8 cellular contexts compared by ENCODE assay signal in genomic region chr11:46389450-46390330, GRCh38. TPM values are rescaled to one million over a fixed set of nuclear protein-coding genes. Genes with fewer than 3 reads are reported as not detected.
A peak's percentile ranks its signal among the peaks of the same experiment; 100 is the strongest.
DNase-seq lines count a peak whose midpoint lies in the region; ATAC-seq and TF ChIP-seq lines count a peak whose summit lies in the region.

No MANE protein-coding gene starts in this region.

- H3K27me3 Mint-ChIP-seq in naive thymus-derived CD4-positive, alpha-beta T cell = peaks cover 45 to 70% (median 58%) of the 10 kb centered on the region in 5 donors

- TF ChIP-seq CTCF in fibroblast of lung (conservative IDR thresholded peaks at IDR 0.05 in 1 of 2, IDR thresholded peaks at IDR 0.05 in 1 of 2; ENCODE audit: low read depth in 1 of 2, low read length in 2 of 2) (peak; percentile 58 to 72), tibial nerve (IDR thresholded peaks at IDR 0.05) (peak; percentile 76 to 87 (median 81))

- peaks cover 0 to 2% (median 0%) of the 10 kb centered on the region in 5 donors for H3K36me3 Mint-ChIP-seq in naive thymus-derived CD4-positive, alpha-beta T cell

- TF ChIP-seq EP300 in tibial nerve (IDR thresholded peaks at IDR 0.05) = no peak

- H3K4me1 ChIP-seq in fibroblast of lung (ENCODE audit: control insufficient read depth, extremely low read depth, insufficient read depth, low read length) = peaks cover 5% of the 10 kb centered on the region
- peaks cover 14 to 21% of the 10 kb centered on the region in 2 donors for H3K4me1 ChIP-seq in naive thymus-derived CD4-positive, alpha-beta T cell (ENCODE audit: control insufficient read depth in 2 of 2, insufficient read depth in 2 of 2, low read length in 2 of 2)
- peaks cover 0 to 52% (median 30%) of the 10 kb centered on the region in 4 donors for H3K4me1 ChIP-seq in tibial nerve

- no peaks in the 10 kb centered on the region for H3K36me3 ChIP-seq in fibroblast of lung (ENCODE audit: control insufficient read depth, insufficient read depth, low read length)
- no peaks in the 10 kb centered on the region for H3K36me3 ChIP-seq in naive thymus-derived CD4-positive, alpha-beta T cell (ENCODE audit: control insufficient read depth in 2 of 3, insufficient read depth in 3 of 3, low read length in 3 of 3)
- no peaks in the 10 kb centered on the region for H3K36me3 ChIP-seq in tibial nerve

- no peak overlapping the region for H3K27ac ChIP-seq in fibroblast of lung (ENCODE audit: insufficient read depth, low read length)
- no peak overlapping the region for H3K27ac ChIP-seq in naive thymus-derived CD4-positive, alpha-beta T cell (ENCODE audit: low read depth, low read length)
- no peak overlapping the region for H3K27ac ChIP-seq in tibial nerve

- 0 to 2% methylated on average over 18 to 29 of the region's 80 CpGs for WGBS in tibial nerve, 2 donors

- H3K9me3 Mint-ChIP-seq in naive thymus-derived CD4-positive, alpha-beta T cell = peaks cover 0 to 4% (median 0%) of the 10 kb centered on the region in 11 donors

- intact Hi-C loops in naive thymus-derived CD4-positive, alpha-beta T cell (cut with micrococcal nuclease) = loop anchor here (1.0 to 10.0 kb wide), 6 partner anchors 41 to 285 kb away; partner anchors contain the start of genes ATG13 (in 1 of the 2) and HARBI1 (in 1 of the 2)

- DNase-seq in activated T-cell treated with anti-CD3 and anti-CD28 coated beads for 24 hours (ENCODE audit: low read depth) (peak; percentile 37), activated T-cell treated with anti-CD3 and anti-CD28 coated beads for 4 hours (no peak), NCI-H748 treated with DMSO at 0.1 percent for 48 hours (lab: John Stamatoyannopoulos, UW) (peak; percentile 61), fibroblast of lung (ENCODE audit: low read depth in 2 of 2) (peak; percentile 52 to 55), tibial nerve (ENCODE audit: low spot score in 2 of 2) (peak in 1 of 2 donors; percentile 46)
- DNase-seq in activated CD8-positive, alpha-beta memory T cell treated with anti-CD3 and anti-CD28 coated beads, Interleukin-2, amount 50 U/mL, for 4 hours = peak; percentile 46
- peak in 1 of 9 donors; percentile 76 for DNase-seq in naive thymus-derived CD4-positive, alpha-beta T cell

- CTCF ChIA-PET in naive thymus-derived CD4-positive, alpha-beta T cell (lab: Charles Lee) = interaction anchor here (1.1 to 2.1 kb wide), 3 partner anchors 30 to 228 kb away, joined by 3 to 5 read pairs (median 3); partner anchors contain the start of gene ATG13

- TF ChIP-seq POLR2A in tibial nerve (IDR thresholded peaks at IDR 0.05) = no peak

- no peaks in the 10 kb centered on the region for H3K79me2 ChIP-seq in fibroblast of lung (ENCODE audit: control insufficient read depth, insufficient read depth, low read length)

- peaks cover 33% of the 10 kb centered on the region for H3K27me3 ChIP-seq in fibroblast of lung (ENCODE audit: control insufficient read depth, insufficient read depth, low read length)
- H3K27me3 ChIP-seq in naive thymus-derived CD4-positive, alpha-beta T cell (ENCODE audit: control insufficient read depth in 2 of 2, insufficient read depth in 2 of 2, low read length in 2 of 2) = peaks cover 0 to 21% of the 10 kb centered on the region in 2 donors
- peaks cover 5 to 69% of the 10 kb centered on the region in 2 donors for H3K27me3 ChIP-seq in tibial nerve

- H3K27ac Mint-ChIP-seq in naive thymus-derived CD4-positive, alpha-beta T cell = no peak overlapping the region

- no peak overlapping the region for H3K9ac ChIP-seq in fibroblast of lung (ENCODE audit: insufficient read depth, low read length)

- H3K4me3 ChIP-seq in fibroblast of lung (replicated peaks in 1 of 4; ENCODE audit: control extremely low read depth in 1 of 4, insufficient read depth in 1 of 4, low read depth in 3 of 4, low read length in 4 of 4) (peak overlapping the region; percentile 34 to 60 (median 50)), tibial nerve (peak overlapping the region in 3 of 4 donors; percentile 15 to 44 (median 43))
- no peak overlapping the region for H3K4me3 ChIP-seq in naive thymus-derived CD4-positive, alpha-beta T cell (ENCODE audit: low read length)

- peak; percentile 47 for ATAC-seq in HG02970 (IDR thresholded peaks at IDR 0.05; ENCODE audit: low FRiP score, unreplicated experiment)
- peak; percentile 48 for ATAC-seq in naive thymus-derived CD4-positive, alpha-beta T cell

- H3K9me3 ChIP-seq in fibroblast of lung (ENCODE audit: control insufficient read depth, insufficient read depth, low read depth, low read length) (no peaks in the 10 kb centered on the region), tibial nerve (no peaks in the 10 kb centered on the region)
- H3K9me3 ChIP-seq in naive thymus-derived CD4-positive, alpha-beta T cell (ENCODE audit: control insufficient read depth in 2 of 3, low read length in 3 of 3) = no peaks in the 10 kb centered on the region

- no peak overlapping the region for H2AFZ ChIP-seq in fibroblast of lung (ENCODE audit: low read length)

- peak overlapping the region; percentile 89 for H3K4me2 ChIP-seq in fibroblast of lung (ENCODE audit: extremely low read depth, insufficient read depth, low read length)

- POLR2A ChIA-PET in naive thymus-derived CD4-positive, alpha-beta T cell (lab: Charles Lee) = interaction anchor here (1.4 kb wide), 1 partner anchor 50 kb away, joined by 4 read pairs; no protein-coding TSS in a partner anchor

- peaks cover 7 to 35% (median 27%) of the 10 kb centered on the region in 7 donors for H3K4me1 Mint-ChIP-seq in naive thymus-derived CD4-positive, alpha-beta T cell

- peak overlapping the region in 9 of 10 donors; percentile 38 to 72 (median 54) for H3K4me3 Mint-ChIP-seq in naive thymus-derived CD4-positive, alpha-beta T cell

- H4K20me1 ChIP-seq in fibroblast of lung (ENCODE audit: control insufficient read depth, extremely low read depth, insufficient read depth, low read length) = peaks cover 1% of the 10 kb centered on the region

RNA-seq across cellular contexts. Expression of gene CHRM4, which starts 1.9 kb away (rescaled TPM):
- total RNA-seq in fibroblast of lung (under 0.01 TPM in 1 of 2 replicates, not detected in the other), tibial nerve (1 to 10 TPM in 1 of 4 donors, not detected in 3; 1.2 TPM)
- polyA plus RNA-seq in fibroblast of lung = 0.03 and 0.05 TPM in 2 replicates
- 0.14 TPM in 1 of 2 replicates, not detected in the other for polyA plus RNA-seq in fibroblast of lung (2012)
- 0.82 TPM in 1 of 2 replicates, not detected in the other for polyA minus RNA-seq in fibroblast of lung (ENCODE audit: low replicate concordance)
- 1 to 10 TPM in 2 of 5 experiments, under 1 TPM in 1, not detected in 2; 0.48 to 3.5 (median 3.1) TPM for total RNA-seq in naive thymus-derived CD4-positive, alpha-beta T cell
- polyA plus RNA-seq in naive thymus-derived CD4-positive, alpha-beta T cell = under 1 TPM; 0.15 to 0.17 TPM

RNA-seq across cellular contexts. Expression of gene MDK, which starts 8.2 kb away (rescaled TPM):
- total RNA-seq in fibroblast of lung (44.6 and 93.2 TPM in 2 replicates), tibial nerve (100 to 1,000 TPM in 1 of 4 donors, 10 to 100 TPM in 3; 48.1 to 107 (median 57.3) TPM)
- polyA plus RNA-seq in fibroblast of lung = 131 and 169 TPM in 2 replicates
- polyA plus RNA-seq in fibroblast of lung (2012) = 157 and 188 TPM in 2 replicates
- polyA minus RNA-seq in fibroblast of lung (ENCODE audit: low replicate concordance) = 45.2 and 79.7 TPM in 2 replicates
- total RNA-seq in naive thymus-derived CD4-positive, alpha-beta T cell = 10 to 100 TPM in 2 of 5 experiments, 1 to 10 TPM in 3; 4.9 to 13.5 (median 8.8) TPM
- polyA plus RNA-seq in naive thymus-derived CD4-positive, alpha-beta T cell = under 1 TPM in 1 of 2 donors, not detected in 1; 0.35 TPM

RNA-seq across cellular contexts. Expression of gene DGKZ, which starts 42.4 kb away (rescaled TPM):
- total RNA-seq in fibroblast of lung (24.9 and 35.5 TPM in 2 replicates), tibial nerve (100 to 1,000 TPM in 1 of 4 donors, 10 to 100 TPM in 3; 41.2 to 105 (median 49.6) TPM)
- 16.4 and 26.1 TPM in 2 replicates for polyA plus RNA-seq in fibroblast of lung
- 34.5 and 44.0 TPM in 2 replicates for polyA plus RNA-seq in fibroblast of lung (2012)
- 71.9 and 76.7 TPM in 2 replicates for polyA minus RNA-seq in fibroblast of lung (ENCODE audit: low replicate concordance)
- 100 to 1,000 TPM; 146 to 291 (median 263) TPM for total RNA-seq in naive thymus-derived CD4-positive, alpha-beta T cell
- 10 to 100 TPM; 41.5 to 70.5 TPM for polyA plus RNA-seq in naive thymus-derived CD4-positive, alpha-beta T cell
